In genomic region chr7:95772771-95773581, GRCh38 we compare ENCODE assay signal across 1 cellular context.
TF ChIP-seq lines count a peak whose summit lies in the region.

No MANE protein-coding gene starts in this region.

TF ChIP-seq in K562, 482 proteins besides CTCF, POLR2A, EP300 and RAD21 (continued from another document):
- no peak for TF ChIP-seq AFF4 (CRISPR knock-in tag; IDR thresholded peaks at IDR 0.05)
- 0 out of 2 replicates have a peak, but pooled peaks have one; percentile 2 for TF ChIP-seq ZBTB40 (IDR thresholded peaks at IDR 0.05)
- no peak for TF ChIP-seq ZBTB40 (CRISPR knock-in tag; IDR thresholded peaks at IDR 0.05)
- TF ChIP-seq ESRRB (CRISPR knock-in tag; IDR thresholded peaks at IDR 0.05; ENCODE audit: borderline replicate concordance), result no peak
- peak; percentile 31 for TF ChIP-seq GABPA (tag; conservative IDR thresholded peaks at IDR 0.05; ENCODE audit: low read depth)
- TF ChIP-seq CXXC5 (CRISPR knock-in tag; IDR thresholded peaks at IDR 0.05), result 0 out of 2 replicates have a peak, but pooled peaks have one; percentile 1
- TF ChIP-seq CHD4 (IDR thresholded peaks at IDR 0.05; ENCODE audit: insufficient read depth, insufficient replicate concordance, low read depth, low read length, poor library complexity, severe bottlenecking), result no peak
- no peak for TF ChIP-seq ZNF717 (CRISPR knock-in tag; IDR thresholded peaks at IDR 0.05)
- no peak for TF ChIP-seq HNRNPLL (IDR thresholded peaks at IDR 0.05; ENCODE audit: low read depth, low read length, poor library complexity, severe bottlenecking)
- no peak for TF ChIP-seq GTF2A2 (tag; IDR thresholded peaks at IDR 0.05)
- no peak for TF ChIP-seq ZNF57 (CRISPR knock-in tag; IDR thresholded peaks at IDR 0.05)
- no peak for TF ChIP-seq ARNT (IDR thresholded peaks at IDR 0.05)
TF ChIP-seq in K562: peak in this region for 4.
